ENCODE assay signal across 9 cellular contexts in genomic region chr1:50023292-50024159, GRCh38. TPM values are rescaled to one million over a fixed set of nuclear protein-coding genes. Genes with fewer than 3 reads are reported as not detected.
DNase-seq lines count a peak whose midpoint lies in the region; ATAC-seq, FAIRE-seq and TF ChIP-seq lines count a peak whose summit lies in the region.
"Had no signal": no experiment of that assay in that cellular context is flagged by ENCODE, and none has a peak within 500 bp of the region (broad histone marks: within the 10 kb centered on the region; RNA-seq: fewer than 3 reads in every experiment).

AGBL4 (minus strand) TSS chr1:50023954.

- peaks cover 13% of the 10 kb centered on the region for H3K27me3 Mint-ChIP-seq in type B pancreatic cell

- CTCF ChIA-PET in H1 (lab: Charles Lee; ENCODE audit: partially characterized antibody): no interaction called here

- no peaks in the 10 kb centered on the region for H3K79me1 ChIP-seq in H1 (ENCODE audit: low read depth, low read length)
- H3K79me1 ChIP-seq in mesendoderm (ENCODE audit: low read length): no peaks in the 10 kb centered on the region

- H3K79me2 ChIP-seq in H1 (ENCODE audit: control insufficient read depth in 1 of 2, insufficient read depth in 2 of 2, low read length in 2 of 2) (no peaks in the 10 kb centered on the region), mesendoderm (ENCODE audit: control insufficient read depth, insufficient read depth, low read length) (no peaks in the 10 kb centered on the region), Karpas-422 (ENCODE audit: low read length) (no peaks in the 10 kb centered on the region)

- H3K4me1 ChIP-seq in NT2/D1 (ENCODE audit: insufficient read depth, insufficient read length): no peaks in the 10 kb centered on the region
- H3K4me1 ChIP-seq in H1 (replicated peaks in 1 of 4; ENCODE audit: control insufficient read depth in 3 of 4, insufficient read depth in 4 of 4, low read length in 3 of 4): no peaks in the 10 kb centered on the region
- no peaks in the 10 kb centered on the region for H3K4me1 ChIP-seq in mesendoderm (ENCODE audit: control insufficient read depth, low read depth, low read length)
- no peaks in the 10 kb centered on the region for H3K4me1 ChIP-seq in Karpas-422 (ENCODE audit: low read length)

- no peak for TF ChIP-seq POLR2A in H1 (IDR thresholded peaks at IDR 0.05; ENCODE audit: control extremely low read depth in 1 of 2, low read depth in 2 of 2, low read length in 2 of 2)

- 46% methylated on average over 41 of the region's 56 CpGs; no CpG with 5 or more reads in 1 of the 2 experiments for WGBS in H1 (ENCODE audit: extremely low coverage in 1 of 2, insufficient coverage in 1 of 2, insufficient read length in 1 of 2, insufficient replicate concordance in 2 of 2, low coverage in 1 of 2, low lambda C conversion rate in 2 of 2, missing lambda C conversion rate in 1 of 2), 2 experiments
- WGBS in mesendoderm (ENCODE audit: extremely low coverage, insufficient coverage, low lambda C conversion rate): no CpG with 5 or more reads among the region's 56 CpGs

- no peak within 1 kb of the TSS for H2BK15ac ChIP-seq in H1 (ENCODE audit: low read length)
- H2BK15ac ChIP-seq in mesendoderm (replicated peaks; ENCODE audit: low read depth): no peak within 1 kb of the TSS

- H4K5ac ChIP-seq in H1 (ENCODE audit: insufficient read length, low read depth, low read length) (no peak within 1 kb of the TSS), mesendoderm (ENCODE audit: low read length) (no peak within 1 kb of the TSS)

- no peak within 1 kb of the TSS for H3K27ac Mint-ChIP-seq in type B pancreatic cell
- H3K27ac Mint-ChIP-seq: stimulated activated naive CD8-positive, alpha-beta T cell treated with anti-CD3 and anti-CD28 coated beads, Interleukin-15, Interleukin-2, amounts not matched to agents 100 ng/mL and 50 ng/mL, for 24 hours had no signal

- H2AFZ ChIP-seq in H1 (ENCODE audit: low read length) (peak within 1 kb of the TSS; percentile 99), Karpas-422 (ENCODE audit: low read length) (no peak within 1 kb of the TSS)

- no peak for ATAC-seq in GM21390 (IDR thresholded peaks at IDR 0.05; ENCODE audit: unreplicated experiment)

- H3K4me2 ChIP-seq in H1 (ENCODE audit: insufficient read depth in 1 of 2, low read depth in 2 of 2, low read length in 2 of 2) (peak within 1 kb of the TSS; percentile 78 to 85), mesendoderm (ENCODE audit: low read length) (peak within 1 kb of the TSS; percentile 48), Karpas-422 (ENCODE audit: low read depth, low read length, poor library complexity, severe bottlenecking) (no peak within 1 kb of the TSS)

- no peak within 1 kb of the TSS for H2AK5ac ChIP-seq in H1 (ENCODE audit: low read depth, low read length)
- no peak within 1 kb of the TSS for H2AK5ac ChIP-seq in mesendoderm (ENCODE audit: low read length)

- no peak for TF ChIP-seq EP300 in H1 (IDR thresholded peaks at IDR 0.05; ENCODE audit: borderline replicate concordance in 1 of 2, low read depth in 2 of 2, low read length in 2 of 2)

- peak within 1 kb of the TSS; percentile 71 for H3K4me3 Mint-ChIP-seq in type B pancreatic cell
- H3K4me3 Mint-ChIP-seq: stimulated activated naive CD8-positive, alpha-beta T cell treated with anti-CD3 and anti-CD28 coated beads, Interleukin-15, Interleukin-2, amounts not matched to agents 100 ng/mL and 50 ng/mL, for 24 hours had no signal

- no peaks in the 10 kb centered on the region for H4K20me1 ChIP-seq in H1 (replicated peaks in 1 of 2; ENCODE audit: control insufficient read depth in 1 of 2, insufficient read depth in 2 of 2, low read length in 2 of 2)
- H4K20me1 ChIP-seq in Karpas-422 (ENCODE audit: insufficient read depth, low read depth, low read length): no peaks in the 10 kb centered on the region

- H3K4ac ChIP-seq in H1 (replicated peaks; ENCODE audit: insufficient read length, low read depth, low read length) (no peak within 1 kb of the TSS), mesendoderm (ENCODE audit: low read depth, low read length) (no peak within 1 kb of the TSS)

- no peak within 1 kb of the TSS for H4K91ac ChIP-seq in H1 (replicated peaks; ENCODE audit: insufficient read length, low read length)

- peak within 1 kb of the TSS; percentile 79 for H3K9ac ChIP-seq in NT2/D1 (ENCODE audit: insufficient read length, low read depth)
- H3K9ac ChIP-seq in H1 (replicated peaks in 1 of 4; ENCODE audit: extremely low read depth in 1 of 4, low read depth in 3 of 4, low read length in 3 of 4): peak within 1 kb of the TSS in 1 of 4 experiments; percentile 50; a peak in 2 of 7 replicates
- peak within 1 kb of the TSS; percentile 59 for H3K9ac ChIP-seq in mesendoderm (ENCODE audit: low read length)
- H3K9ac ChIP-seq in Karpas-422 (ENCODE audit: low read length): no peak within 1 kb of the TSS

- H3K36me3 ChIP-seq in NT2/D1 (ENCODE audit: insufficient read depth, insufficient read length, low read length) (no peaks in the 10 kb centered on the region), H1 (ENCODE audit: control insufficient read depth in 2 of 4, insufficient read depth in 4 of 4, low read length in 3 of 4) (no peaks in the 10 kb centered on the region), mesendoderm (ENCODE audit: control insufficient read depth, insufficient read depth, low read length) (no peaks in the 10 kb centered on the region), Karpas-422 (ENCODE audit: insufficient read depth, low read length) (no peaks in the 10 kb centered on the region)

- peak; percentile 22 for DNase-seq in stimulated activated CD4-positive, alpha-beta T cell treated with anti-CD3 and anti-CD28 coated beads, Interleukin-15, amount 100 ng/mL, for 24 hours
- no peak for DNase-seq in stimulated activated CD4-positive, alpha-beta T cell treated with anti-CD3 and anti-CD28 coated beads, Interleukin-4, amount 100 ng/mL, for 24 hours
- DNase-seq in NT2/D1 (ENCODE audit: low read depth, low spot score): peak; percentile 64
- peak in 1 of 2 experiments; percentile 87 for DNase-seq in H1 (ENCODE audit: low read depth in 1 of 2, low spot score in 2 of 2)
- DNase-seq in mesendoderm: peak; percentile 86
- no peak for DNase-seq in type B pancreatic cell (ENCODE audit: extremely low spot score, unreplicated experiment)
- no peak for DNase-seq in Karpas-422

- H4K8ac ChIP-seq in H1 (ENCODE audit: extremely low read depth, insufficient read depth, low read length): peak within 1 kb of the TSS; percentile 43; the same call in 1 of the 2 replicates
- no peak within 1 kb of the TSS for H4K8ac ChIP-seq in mesendoderm (ENCODE audit: low read depth, low read length)

- FAIRE-seq in H1 (lab: Jason Lieb, UNC): no peak

- no peak within 1 kb of the TSS for H2BK12ac ChIP-seq in H1 (ENCODE audit: low read depth, low read length)

- no peak within 1 kb of the TSS for H3K23ac ChIP-seq in H1 (ENCODE audit: insufficient read length)
- no peak within 1 kb of the TSS for H3K23ac ChIP-seq in mesendoderm (ENCODE audit: low read length)

- H3K23me2 ChIP-seq in H1 (ENCODE audit: low read depth, low read length): no peaks in the 10 kb centered on the region; the same call in 1 of the 2 replicates

- H3K27ac ChIP-seq in H1 (ENCODE audit: low read depth, low read length) (no peak within 1 kb of the TSS), mesendoderm (ENCODE audit: low read depth, low read length) (no peak within 1 kb of the TSS), Karpas-422 (ENCODE audit: low read length) (no peak within 1 kb of the TSS)

- H3K56ac ChIP-seq in H1 (replicated peaks; ENCODE audit: insufficient read length, low read depth, low read length): no peak within 1 kb of the TSS
- peak within 1 kb of the TSS; percentile 76 for H3K56ac ChIP-seq in mesendoderm (ENCODE audit: low read length)

- H2BK120ac ChIP-seq in H1 (replicated peaks; ENCODE audit: low read depth, low read length): no peak within 1 kb of the TSS
- no peak within 1 kb of the TSS for H2BK120ac ChIP-seq in mesendoderm (ENCODE audit: low read depth, low read length)

- no peaks in the 10 kb centered on the region for H3K36me3 Mint-ChIP-seq in type B pancreatic cell

- peak within 1 kb of the TSS; percentile 65 for H3K4me3 ChIP-seq in NT2/D1 (ENCODE audit: insufficient read length, low read depth)
- peak within 1 kb of the TSS; percentile 40 to 61 (median 52) for H3K4me3 ChIP-seq in H1 (ENCODE audit: extremely low read depth in 1 of 4, insufficient read depth in 2 of 4, low read depth in 3 of 4, low read length in 4 of 4)
- no peak within 1 kb of the TSS for H3K4me3 ChIP-seq in mesendoderm (ENCODE audit: low read length)
- no peak within 1 kb of the TSS for H3K4me3 ChIP-seq in Karpas-422 (ENCODE audit: low read length)

- TF ChIP-seq RAD21 in H1 (IDR thresholded peaks at IDR 0.05 in 1 of 2, conservative IDR thresholded peaks at IDR 0.05 in 1 of 2; ENCODE audit: low read depth in 2 of 2, low read length in 2 of 2): no peak; a peak in 1 of 4 replicates

- H3K9me3 ChIP-seq in NT2/D1 (ENCODE audit: insufficient read depth, low read length) (no peaks in the 10 kb centered on the region), H1 (ENCODE audit: insufficient read depth in 2 of 2, low read depth in 1 of 2, low read length in 1 of 2) (peaks cover 12 to 33% of the 10 kb centered on the region in 2 experiments; a peak in 3 of 4 replicates), Karpas-422 (ENCODE audit: low read length) (no peaks in the 10 kb centered on the region)

- no peaks in the 10 kb centered on the region for H3K9me2 ChIP-seq in Karpas-422 (replicated peaks; ENCODE audit: insufficient read depth, low read length)

- TF ChIP-seq CTCF in H1 (IDR thresholded peaks at IDR 0.05; ENCODE audit: control extremely low read depth in 1 of 3, insufficient read depth in 1 of 3, low read depth in 1 of 3, low read length in 3 of 3): no peak
- no peak for TF ChIP-seq CTCF in type B pancreatic cell (conservative IDR thresholded peaks at IDR 0.05)

- no peak within 1 kb of the TSS for H2BK5ac ChIP-seq in H1 (ENCODE audit: low read depth, low read length)
- H2BK5ac ChIP-seq in mesendoderm (ENCODE audit: low read length): no peak within 1 kb of the TSS

- no peaks in the 10 kb centered on the region for H3K4me1 Mint-ChIP-seq in type B pancreatic cell (ENCODE audit: unreplicated experiment)

- H3K9me3 Mint-ChIP-seq in type B pancreatic cell: no peaks in the 10 kb centered on the region
- H3K9me3 Mint-ChIP-seq: stimulated activated naive CD8-positive, alpha-beta T cell treated with anti-CD3 and anti-CD28 coated beads, Interleukin-15, Interleukin-2, amounts not matched to agents 100 ng/mL and 50 ng/mL, for 24 hours had no signal

- no peak within 1 kb of the TSS for H2BK20ac ChIP-seq in H1 (ENCODE audit: low read length)

- POLR2A ChIA-PET in H1 (lab: Charles Lee; ENCODE audit: partially characterized antibody): no interaction called here

- peaks cover 36% of the 10 kb centered on the region for H3K27me3 ChIP-seq in NT2/D1 (ENCODE audit: insufficient read depth, insufficient read length)
- H3K27me3 ChIP-seq in H1 (replicated peaks in 1 of 4; ENCODE audit: control insufficient read depth in 3 of 4, extremely low read depth in 1 of 4, insufficient read depth in 3 of 4, low read length in 3 of 4): peaks cover 0 to 14% (median 8%) of the 10 kb centered on the region in 4 experiments; a peak in 4 of 7 replicates
- H3K27me3 ChIP-seq in mesendoderm (ENCODE audit: insufficient read depth, low read length, poor library complexity): no peaks in the 10 kb centered on the region
- H3K27me3 ChIP-seq in Karpas-422 (ENCODE audit: low read length): no peaks in the 10 kb centered on the region

- H3K14ac ChIP-seq in H1 (ENCODE audit: insufficient read length): no peak within 1 kb of the TSS

- H3K18ac ChIP-seq in H1 (ENCODE audit: extremely low read depth, low read length) (no peak within 1 kb of the TSS), mesendoderm (ENCODE audit: low read length) (no peak within 1 kb of the TSS)

RNA-seq across cellular contexts. Expression of gene AGBL4, which starts in this region (rescaled TPM):
- total RNA-seq in H1 (2021; fragmentation: NEBNext Ultra II Directional; extraction: Animal tissue kit (Norgen Biotek cat#: 25700)): 0.41 and 0.46 TPM in 2 replicates
- 0.25 and 0.45 TPM in 2 replicates for polyA plus RNA-seq in H1 (2011; rRNA removed)
- polyA plus RNA-seq in H1 (2011; cell fraction: cytosol; rRNA removed): 0.21 TPM
- 0.36 TPM for polyA plus RNA-seq in H1 (2011; cell fraction: nucleus; rRNA removed)
- 0.11 to 0.13 TPM in 2 of 4 replicates, not detected in the others for polyA plus RNA-seq in H1 (2012, experiment 1 of 2)
- not detected for polyA plus RNA-seq in H1 (2012, experiment 2 of 2)
- polyA plus RNA-seq in H1 (2013, experiment 1 of 2): 0.14 TPM
- 0.11 TPM for polyA plus RNA-seq in H1 (2013, experiment 2 of 2)
- 0.59 and 0.95 TPM in 2 replicates for polyA minus RNA-seq in H1 (2011; rRNA and poly(A)+ RNA removed)
- not detected for polyA minus RNA-seq in H1 (2011; cell fraction: cytosol; rRNA and poly(A)+ RNA removed)
- polyA minus RNA-seq in H1 (2011; cell fraction: nucleus; rRNA and poly(A)+ RNA removed): 0.70 TPM
- polyA plus RNA-seq in mesendoderm (2013, experiment 1 of 2): 0.10 TPM
- 0.14 TPM for polyA plus RNA-seq in mesendoderm (2013, experiment 2 of 2)
- 0.39 and 0.79 TPM in 2 replicates for total RNA-seq in type B pancreatic cell (ENCODE audit: low replicate concordance)
- not detected in 2 replicates for total RNA-seq in Karpas-422 (2014; rRNA removed; shearing (Covaris generic); ENCODE audit: low replicate concordance)

Comparison
In these comparisons a context has a peak if more than half of its experiments do, and no peak if none do; other contexts are left out.
1. DNase-seq: peak in stimulated activated CD4-positive, alpha-beta T cell treated with anti-CD3 and anti-CD28 coated beads, Interleukin-15, amount 100 ng/mL, for 24 hours (single experiment), NT2/D1 (single experiment) and mesendoderm (single experiment); none in stimulated activated CD4-positive, alpha-beta T cell treated with anti-CD3 and anti-CD28 coated beads, Interleukin-4, amount 100 ng/mL, for 24 hours (single experiment), type B pancreatic cell (single experiment) and Karpas-422 (single experiment).
2. H3K4me3 ChIP-seq: peak in NT2/D1 (single experiment) and H1 (4 of 4); none in mesendoderm (single experiment) and Karpas-422 (single experiment).